In the genomic region with DNA sequence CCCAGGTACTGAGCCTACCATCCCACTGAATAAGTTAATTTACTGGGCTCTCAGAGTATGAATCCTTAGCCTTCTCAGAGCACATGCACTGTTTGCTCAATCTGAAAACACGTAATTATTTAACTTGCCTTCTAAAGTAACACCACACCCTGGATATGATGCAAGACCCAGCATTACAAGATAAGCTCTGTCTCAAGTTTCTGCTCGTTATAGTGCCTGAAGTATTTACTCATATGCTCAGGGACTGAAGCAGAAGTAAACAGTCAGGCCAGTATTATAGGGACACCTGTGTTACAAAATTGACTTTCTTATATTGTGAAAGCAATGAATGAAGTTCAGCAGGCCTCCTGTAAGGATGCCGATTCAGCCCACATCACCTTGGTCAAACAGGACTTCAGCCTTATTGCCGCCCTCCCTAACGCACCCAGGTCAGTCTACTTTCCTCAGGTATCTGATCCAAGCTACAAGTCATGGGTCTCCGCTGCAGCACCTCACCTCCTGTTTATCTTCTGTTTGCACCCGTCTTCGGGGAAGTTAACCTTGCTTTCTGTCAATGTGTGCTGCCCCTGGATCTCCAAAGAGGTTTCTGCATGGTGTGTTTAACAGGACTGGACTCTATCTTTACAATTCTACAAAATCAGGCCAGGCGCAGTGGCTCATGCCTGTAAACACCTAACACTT, we compare ENCODE assay signal across 8 cellular contexts. TPM values are rescaled to one million over a fixed set of nuclear protein-coding genes. Genes with fewer than 3 reads are reported as not detected.
A peak's percentile ranks its signal among the peaks of the same experiment; 100 is the strongest.
DNase-seq lines count a peak whose midpoint lies in the region; ATAC-seq and TF ChIP-seq lines count a peak whose summit lies in the region.

No MANE protein-coding gene starts in this region.

- H3K79me2 ChIP-seq in smooth muscle cell (ENCODE audit: low read depth): no peaks in the 10 kb centered on the region

- no peak overlapping the region for H2BK120ac ChIP-seq in neuronal stem cell (ENCODE audit: low read depth, low read length)

- H3K4ac ChIP-seq in neuronal stem cell (ENCODE audit: low read length): no peak overlapping the region

- H3K4me1 Mint-ChIP-seq in T-helper 17 cell: peaks cover 5% of the 10 kb centered on the region

- no peak overlapping the region for H3K9ac ChIP-seq in neuronal stem cell (ENCODE audit: low read depth, low read length, poor library complexity)
- H3K9ac ChIP-seq in smooth muscle cell (ENCODE audit: low read depth): no peak overlapping the region

- H3K36me3 Mint-ChIP-seq in T-helper 17 cell (ENCODE audit: low read depth): no peaks in the 10 kb centered on the region

- no peak for TF ChIP-seq RAD21 in Ishikawa (IDR thresholded peaks at IDR 0.05; ENCODE audit: low read depth)

- no peak overlapping the region for H2BK5ac ChIP-seq in neuronal stem cell (ENCODE audit: low read length)

- H3K27ac ChIP-seq in right lobe of liver (no peak overlapping the region), neuronal stem cell (replicated peaks; ENCODE audit: low read length) (no peak overlapping the region), smooth muscle cell (ENCODE audit: low read depth) (no peak overlapping the region)

- H4K20me1 ChIP-seq in smooth muscle cell (ENCODE audit: low read depth): no peaks in the 10 kb centered on the region

- no peak overlapping the region for H2AK5ac ChIP-seq in neuronal stem cell (ENCODE audit: low read depth, low read length)

- TF ChIP-seq CTCF in AG09319 (IDR thresholded peaks at IDR 0.05; ENCODE audit: low read depth, low read length): no peak
- TF ChIP-seq CTCF in right lobe of liver (IDR thresholded peaks at IDR 0.05): no peak
- no peak for TF ChIP-seq CTCF in smooth muscle cell (IDR thresholded peaks at IDR 0.05; ENCODE audit: borderline replicate concordance, insufficient read depth, poor library complexity, severe bottlenecking)

- H3K4me1 ChIP-seq in right lobe of liver (peaks cover 0 to 9% (median 0%) of the 10 kb centered on the region in 4 donors), neuronal stem cell (ENCODE audit: control insufficient read depth in 2 of 2, insufficient read depth in 1 of 2, low read depth in 1 of 2, low read length in 2 of 2) (peaks cover 0 to 5% of the 10 kb centered on the region in 2 donors), smooth muscle cell (ENCODE audit: low read depth) (no peaks in the 10 kb centered on the region)

- H3K27me3 ChIP-seq in right lobe of liver: no peaks in the 10 kb centered on the region
- H3K27me3 ChIP-seq in neuronal stem cell (ENCODE audit: control insufficient read depth in 3 of 3, insufficient read depth in 3 of 3, low read depth in 1 of 3, low read length in 3 of 3): no peaks in the 10 kb centered on the region
- no peaks in the 10 kb centered on the region for H3K27me3 ChIP-seq in smooth muscle cell (ENCODE audit: low read depth)

- WGBS in right lobe of liver (ENCODE audit: insufficient coverage, low coverage, low lambda C conversion rate, missing lambda C conversion rate): 69% methylated on average over 6 of the region's 9 CpGs
- no CpG with 5 or more reads among the region's 9 CpGs for WGBS in neuronal stem cell (ENCODE audit: extremely low coverage in 2 of 2, insufficient read length in 2 of 2, insufficient replicate concordance in 1 of 2), 2 donors
- 74% methylated on average over 9 of the region's 9 CpGs for WGBS in smooth muscle cell (ENCODE audit: low lambda C conversion rate)

- TF ChIP-seq POLR2A in right lobe of liver (IDR thresholded peaks at IDR 0.05): no peak

- DNase-seq in AG09319 (ENCODE audit: extremely low read depth, low read depth) (peak; percentile 73), T-helper 17 cell (no peak), right lobe of liver (no peak), neuronal stem cell (ENCODE audit: low spot score) (no peak), smooth muscle cell (lab: John Stamatoyannopoulos, UW; ENCODE audit: unreplicated experiment) (no peak)

- H4K91ac ChIP-seq in neuronal stem cell (ENCODE audit: low read depth, low read length, poor library complexity): no peak overlapping the region

- H3K4me3 Mint-ChIP-seq in T-helper 17 cell: no peak overlapping the region

- no peak overlapping the region for H3K4me3 ChIP-seq in right lobe of liver
- H3K4me3 ChIP-seq in neuronal stem cell (ENCODE audit: low read length in 2 of 2): no peak overlapping the region
- H3K4me3 ChIP-seq in smooth muscle cell: no peak overlapping the region

- no peaks in the 10 kb centered on the region for H3K27me3 Mint-ChIP-seq in T-helper 17 cell

- H3K9me3 ChIP-seq in T-helper 17 cell (ENCODE audit: control insufficient read depth, low read length, poor library complexity, severe bottlenecking) (no peaks in the 10 kb centered on the region), right lobe of liver (no peaks in the 10 kb centered on the region), neuronal stem cell (replicated peaks in 1 of 2; ENCODE audit: control insufficient read depth in 2 of 2, insufficient read depth in 1 of 2, low read depth in 1 of 2, low read length in 2 of 2) (no peaks in the 10 kb centered on the region), smooth muscle cell (replicated peaks; ENCODE audit: low read depth) (no peaks in the 10 kb centered on the region)

- H3K27ac Mint-ChIP-seq in T-helper 17 cell: no peak overlapping the region

- no peak overlapping the region for H2BK15ac ChIP-seq in neuronal stem cell (ENCODE audit: low read length)

- no peaks in the 10 kb centered on the region for H3K36me3 ChIP-seq in right lobe of liver
- no peaks in the 10 kb centered on the region for H3K36me3 ChIP-seq in neuronal stem cell (replicated peaks in 1 of 2; ENCODE audit: control insufficient read depth in 2 of 2, insufficient read depth in 2 of 2, low read length in 2 of 2)
- H3K36me3 ChIP-seq in smooth muscle cell (ENCODE audit: low read depth): no peaks in the 10 kb centered on the region

- H2AFZ ChIP-seq in neuronal stem cell (ENCODE audit: low read length) (no peak overlapping the region), smooth muscle cell (ENCODE audit: low read depth) (no peak overlapping the region)

- no peak overlapping the region for H3K14ac ChIP-seq in neuronal stem cell (ENCODE audit: low read length)

- no peak overlapping the region for H2BK12ac ChIP-seq in neuronal stem cell (ENCODE audit: low read length)

- H3K23ac ChIP-seq in neuronal stem cell (ENCODE audit: low read depth, low read length, poor library complexity): no peak overlapping the region

- no peaks in the 10 kb centered on the region for H3F3A ChIP-seq in smooth muscle cell (ENCODE audit: low read depth)

- ATAC-seq in T-helper 17 cell (peak; percentile 23), right lobe of liver (peak; percentile 48 to 84 (median 66)), HG02642 (IDR thresholded peaks at IDR 0.05; ENCODE audit: poor library complexity, unreplicated experiment) (no peak), HG02759 (IDR thresholded peaks at IDR 0.05; ENCODE audit: unreplicated experiment) (no peak)

- intact Hi-C loops in right lobe of liver (cut with DNase I): no loop called here

- TF ChIP-seq EP300 in Ishikawa (IDR thresholded peaks at IDR 0.05; ENCODE audit: borderline replicate concordance): no peak

- H4K8ac ChIP-seq in neuronal stem cell (ENCODE audit: low read depth, low read length): no peak overlapping the region

- H3K18ac ChIP-seq in neuronal stem cell (ENCODE audit: low read length): no peak overlapping the region

- H3K79me1 ChIP-seq in neuronal stem cell (ENCODE audit: low read depth, low read length): no peaks in the 10 kb centered on the region

- H3K4me2 ChIP-seq in neuronal stem cell (ENCODE audit: insufficient read depth, low read length, poor library complexity, severe bottlenecking) (no peak overlapping the region), smooth muscle cell (no peak overlapping the region)

TF ChIP-seq in Ishikawa, 13 proteins besides CTCF, POLR2A, EP300 and RAD21:
- TF ChIP-seq EGR1 (IDR thresholded peaks at IDR 0.05): no peak
- peak; percentile 88 for TF ChIP-seq CEBPB (IDR thresholded peaks at IDR 0.05)
- TF ChIP-seq TEAD4 (IDR thresholded peaks at IDR 0.05): no peak

RNA-seq across cellular contexts. Expression of gene KLF3, which starts 42.9 kb away (rescaled TPM):
- total RNA-seq in T-helper 17 cell (10 to 100 TPM; 91.7 to 95.2 TPM), right lobe of liver (10 to 100 TPM; 21.3 to 37.6 (median 26.8) TPM), smooth muscle cell (31.0 and 37.5 TPM in 2 replicates)
- polyA plus RNA-seq in neuronal stem cell (2013, experiment 1 of 2): 29.7 TPM
- polyA plus RNA-seq in neuronal stem cell (2013, experiment 2 of 2): 30.1 TPM
- polyA plus RNA-seq in smooth muscle cell: 25.9 and 26.0 TPM in 2 replicates

Comparison
In these comparisons a context has a peak if more than half of its experiments do, and no peak if none do; other contexts are left out.
1. ATAC-seq: peak in T-helper 17 cell (single experiment) and right lobe of liver (4 of 4); none in HG02642 (single experiment) and HG02759 (single experiment).